Comparison of ENCODE assay signal across 2 cellular contexts in genomic region chr2:28457237-28457636, GRCh38.
TF ChIP-seq lines count a peak whose summit lies in the region.

No MANE protein-coding gene starts in this region.

TF ChIP-seq in HCT116, 20 proteins besides CTCF, POLR2A, EP300 and RAD21:
- TF ChIP-seq, protein P1, sequence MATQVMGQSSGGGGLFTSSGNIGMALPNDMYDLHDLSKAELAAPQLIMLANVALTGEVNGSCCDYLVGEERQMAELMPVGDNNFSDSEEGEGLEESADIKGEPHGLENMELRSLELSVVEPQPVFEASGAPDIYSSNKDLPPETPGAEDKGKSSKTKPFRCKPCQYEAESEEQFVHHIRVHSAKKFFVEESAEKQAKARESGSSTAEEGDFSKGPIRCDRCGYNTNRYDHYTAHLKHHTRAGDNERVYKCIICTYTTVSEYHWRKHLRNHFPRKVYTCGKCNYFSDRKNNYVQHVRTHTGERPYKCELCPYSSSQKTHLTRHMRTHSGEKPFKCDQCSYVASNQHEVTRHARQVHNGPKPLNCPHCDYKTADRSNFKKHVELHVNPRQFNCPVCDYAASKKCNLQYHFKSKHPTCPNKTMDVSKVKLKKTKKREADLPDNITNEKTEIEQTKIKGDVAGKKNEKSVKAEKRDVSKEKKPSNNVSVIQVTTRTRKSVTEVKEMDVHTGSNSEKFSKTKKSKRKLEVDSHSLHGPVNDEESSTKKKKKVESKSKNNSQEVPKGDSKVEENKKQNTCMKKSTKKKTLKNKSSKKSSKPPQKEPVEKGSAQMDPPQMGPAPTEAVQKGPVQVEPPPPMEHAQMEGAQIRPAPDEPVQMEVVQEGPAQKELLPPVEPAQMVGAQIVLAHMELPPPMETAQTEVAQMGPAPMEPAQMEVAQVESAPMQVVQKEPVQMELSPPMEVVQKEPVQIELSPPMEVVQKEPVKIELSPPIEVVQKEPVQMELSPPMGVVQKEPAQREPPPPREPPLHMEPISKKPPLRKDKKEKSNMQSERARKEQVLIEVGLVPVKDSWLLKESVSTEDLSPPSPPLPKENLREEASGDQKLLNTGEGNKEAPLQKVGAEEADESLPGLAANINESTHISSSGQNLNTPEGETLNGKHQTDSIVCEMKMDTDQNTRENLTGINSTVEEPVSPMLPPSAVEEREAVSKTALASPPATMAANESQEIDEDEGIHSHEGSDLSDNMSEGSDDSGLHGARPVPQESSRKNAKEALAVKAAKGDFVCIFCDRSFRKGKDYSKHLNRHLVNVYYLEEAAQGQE (IDR thresholded peaks at IDR 0.05; ENCODE audit: low read depth) = no peak
- TF ChIP-seq MAX (IDR thresholded peaks at IDR 0.05) = no peak
- TF ChIP-seq ELF1 (IDR thresholded peaks at IDR 0.05; ENCODE audit: borderline replicate concordance, low read depth) = no peak
- no peak for TF ChIP-seq SP1 (IDR thresholded peaks at IDR 0.05; ENCODE audit: low read depth)
- no peak for TF ChIP-seq POLR2AphosphoS5 (IDR thresholded peaks at IDR 0.05; ENCODE audit: low read depth, low read length)
- no peak for TF ChIP-seq EZH2phosphoT487 (IDR thresholded peaks at IDR 0.05; ENCODE audit: borderline replicate concordance)
- no peak for TF ChIP-seq YY1 (IDR thresholded peaks at IDR 0.05; ENCODE audit: extremely low read depth, insufficient replicate concordance, low read depth, low read length)
- no peak for TF ChIP-seq SRF (IDR thresholded peaks at IDR 0.05; ENCODE audit: low read depth)

TF ChIP-seq in K562, 482 proteins besides CTCF, POLR2A, EP300 and RAD21:
- TF ChIP-seq ZNF583 (CRISPR knock-in tag; IDR thresholded peaks at IDR 0.05) (no peak), SMC3 (conservative IDR thresholded peaks at IDR 0.05; ENCODE audit: insufficient read depth, low read depth, low read length) (0 out of 2 replicates have a peak, but pooled peaks have one; percentile 3), HNRNPUL1 (IDR thresholded peaks at IDR 0.05; ENCODE audit: low read length) (no peak), CREM (IDR thresholded peaks at IDR 0.05; ENCODE audit: low read depth) (0 out of 2 replicates have a peak, but pooled peaks have one; percentile 27)
- TF ChIP-seq, protein P2, sequence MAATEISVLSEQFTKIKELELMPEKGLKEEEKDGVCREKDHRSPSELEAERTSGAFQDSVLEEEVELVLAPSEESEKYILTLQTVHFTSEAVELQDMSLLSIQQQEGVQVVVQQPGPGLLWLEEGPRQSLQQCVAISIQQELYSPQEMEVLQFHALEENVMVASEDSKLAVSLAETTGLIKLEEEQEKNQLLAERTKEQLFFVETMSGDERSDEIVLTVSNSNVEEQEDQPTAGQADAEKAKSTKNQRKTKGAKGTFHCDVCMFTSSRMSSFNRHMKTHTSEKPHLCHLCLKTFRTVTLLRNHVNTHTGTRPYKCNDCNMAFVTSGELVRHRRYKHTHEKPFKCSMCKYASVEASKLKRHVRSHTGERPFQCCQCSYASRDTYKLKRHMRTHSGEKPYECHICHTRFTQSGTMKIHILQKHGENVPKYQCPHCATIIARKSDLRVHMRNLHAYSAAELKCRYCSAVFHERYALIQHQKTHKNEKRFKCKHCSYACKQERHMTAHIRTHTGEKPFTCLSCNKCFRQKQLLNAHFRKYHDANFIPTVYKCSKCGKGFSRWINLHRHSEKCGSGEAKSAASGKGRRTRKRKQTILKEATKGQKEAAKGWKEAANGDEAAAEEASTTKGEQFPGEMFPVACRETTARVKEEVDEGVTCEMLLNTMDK (IDR thresholded peaks at IDR 0.05; ENCODE audit: borderline replicate concordance, insufficient read depth, low read depth, low read length, poor library complexity, severe bottlenecking) = peak; percentile 40
TF ChIP-seq in K562: peak in this region for 3.
